Comparison of ENCODE assay signal across 9 cellular contexts in genomic region chr1:234988160-234988528, GRCh38.
DNase-seq lines count a peak whose midpoint lies in the region; ATAC-seq and TF ChIP-seq lines count a peak whose summit lies in the region.
"Had no signal": no experiment of that assay in that cellular context is flagged by ENCODE, and none has a peak within 500 bp of the region (broad histone marks: within the 10 kb centered on the region; RNA-seq: fewer than 3 reads in every experiment).

No MANE protein-coding gene starts in this region.

- no peak for TF ChIP-seq POLR2A in transverse colon (IDR thresholded peaks at IDR 0.05)

- H3K36me3 ChIP-seq in brain microvascular endothelial cell (replicated peaks) (no peaks in the 10 kb centered on the region), transverse colon (no peaks in the 10 kb centered on the region)

- H3K27ac Mint-ChIP-seq in activated naive CD4-positive, alpha-beta T cell treated with anti-CD3 and anti-CD28 coated beads for 36 hours, result peak overlapping the region; percentile 72
- H3K27ac Mint-ChIP-seq in mesothelial cell of epicardium, result peak overlapping the region; percentile 97

- CTCF ChIA-PET in activated naive CD4-positive, alpha-beta T cell treated with anti-CD3 and anti-CD28 coated beads for 36 hours (lab: Charles Lee), result interaction anchor here (0.6 kb wide), 1 partner anchor 377 kb away, joined by 3 read pairs; no protein-coding TSS in a partner anchor

- peak overlapping the region; percentile 97 for H3K27ac ChIP-seq in brain microvascular endothelial cell
- H3K27ac ChIP-seq in transverse colon, result peak overlapping the region; percentile 84 to 91 (median 89)

- H3K27me3 ChIP-seq in brain microvascular endothelial cell (replicated peaks) (no peaks in the 10 kb centered on the region), transverse colon (no peaks in the 10 kb centered on the region)

- no peaks in the 10 kb centered on the region for H3K36me3 Mint-ChIP-seq in activated naive CD4-positive, alpha-beta T cell treated with anti-CD3 and anti-CD28 coated beads for 36 hours (ENCODE audit: low read depth)
- H3K36me3 Mint-ChIP-seq in mesothelial cell of epicardium, result no peaks in the 10 kb centered on the region

- TF ChIP-seq CTCF in brain microvascular endothelial cell (IDR thresholded peaks at IDR 0.05; ENCODE audit: low read depth, low read length, missing control alignments) (no peak), mesothelial cell of epicardium (IDR thresholded peaks at IDR 0.05; ENCODE audit: unreplicated experiment) (no peak), transverse colon (IDR thresholded peaks at IDR 0.05) (no peak)

- 51 to 69% methylated on average over 2 of the region's 2 CpGs for WGBS in transverse colon (ENCODE audit: low coverage in 1 of 2), 2 donors

- no peak for ATAC-seq in GM21526 (IDR thresholded peaks at IDR 0.05; ENCODE audit: low FRiP score, unreplicated experiment)

- peaks cover 5% of the 10 kb centered on the region for H3K9me3 Mint-ChIP-seq in activated naive CD4-positive, alpha-beta T cell treated with anti-CD3 and anti-CD28 coated beads for 36 hours
- H3K9me3 Mint-ChIP-seq in mesothelial cell of epicardium, result no peaks in the 10 kb centered on the region

- no peak for DNase-seq in activated naive CD4-positive, alpha-beta T cell treated with anti-CD3 and anti-CD28 coated beads for 36 hours
- DNase-seq in activated naive CD4-positive, alpha-beta T cell (lab: John Stamatoyannopoulos, UW), result no peak
- DNase-seq in brain microvascular endothelial cell (no peak), mesothelial cell of epicardium (ENCODE audit: low spot score in 2 of 2, unreplicated experiment in 2 of 2) (no peak), transverse colon (no peak), dedifferentiated amniotic fluid mesenchymal stem cell (ENCODE audit: extremely low spot score) (no peak), DMS114 treated with DMSO at 0.1 percent for 48 hours (lab: John Stamatoyannopoulos, UW; ENCODE audit: unreplicated experiment) (no peak)
- DNase-seq: stimulated activated CD4-positive, alpha-beta T cell treated with anti-CD3 and anti-CD28 coated beads, Interleukin-4, amount 100 ng/mL, for 1 hour had no signal

- in situ Hi-C loops in brain microvascular endothelial cell (cut with HindIII; ENCODE audit: low pct_ligation_motif_present, low sequenced_read_pairs), result no loop called here
- in situ Hi-C loops in transverse colon (cut with MboI; ENCODE audit: low pct_ligation_motif_present in 1 of 4, low pct_unique_long_range_greater_than_20kb in 1 of 4, low sequenced_read_pairs in 3 of 4), result loop anchor here in 2 of 4 donors (10.0 kb wide), 2 partner anchors 97 to 263 kb away; no protein-coding TSS in a partner anchor

- peaks cover 27 to 34% (median 30%) of the 10 kb centered on the region in 4 donors for H3K4me1 ChIP-seq in transverse colon

- H3K4me3 ChIP-seq in brain microvascular endothelial cell (ENCODE audit: low read depth, low read length) (no peak overlapping the region), transverse colon (no peak overlapping the region)

- peaks cover 71% of the 10 kb centered on the region for H3K4me1 Mint-ChIP-seq in activated naive CD4-positive, alpha-beta T cell treated with anti-CD3 and anti-CD28 coated beads for 36 hours (ENCODE audit: low read depth)
- peaks cover 21% of the 10 kb centered on the region for H3K4me1 Mint-ChIP-seq in mesothelial cell of epicardium

- intact Hi-C loops in activated naive CD4-positive, alpha-beta T cell treated with anti-CD3 and anti-CD28 coated beads for 36 hours (cut with micrococcal nuclease), result loop anchor here (10.0 kb wide), 1 partner anchor 583 kb away; no protein-coding TSS in a partner anchor
- intact Hi-C loops in transverse colon (cut with DNase I; ENCODE audit: low total_unique reads), result loop anchor here (5.0 to 10.0 kb wide), 2 partner anchors 376 to 453 kb away; partner anchors contain the start of gene IRF2BP2

- no peak overlapping the region for H3K4me3 Mint-ChIP-seq in activated naive CD4-positive, alpha-beta T cell treated with anti-CD3 and anti-CD28 coated beads for 36 hours
- H3K4me3 Mint-ChIP-seq in mesothelial cell of epicardium, result no peak overlapping the region

- TF ChIP-seq EP300 in transverse colon (IDR thresholded peaks at IDR 0.05; ENCODE audit: low read depth), result peak; percentile 8

- H3K27me3 Mint-ChIP-seq in activated naive CD4-positive, alpha-beta T cell treated with anti-CD3 and anti-CD28 coated beads for 36 hours (ENCODE audit: low read depth), result no peaks in the 10 kb centered on the region
- H3K27me3 Mint-ChIP-seq in mesothelial cell of epicardium (ENCODE audit: low read depth), result no peaks in the 10 kb centered on the region

- no peaks in the 10 kb centered on the region for H3K9me3 ChIP-seq in transverse colon
